In the genomic region with DNA sequence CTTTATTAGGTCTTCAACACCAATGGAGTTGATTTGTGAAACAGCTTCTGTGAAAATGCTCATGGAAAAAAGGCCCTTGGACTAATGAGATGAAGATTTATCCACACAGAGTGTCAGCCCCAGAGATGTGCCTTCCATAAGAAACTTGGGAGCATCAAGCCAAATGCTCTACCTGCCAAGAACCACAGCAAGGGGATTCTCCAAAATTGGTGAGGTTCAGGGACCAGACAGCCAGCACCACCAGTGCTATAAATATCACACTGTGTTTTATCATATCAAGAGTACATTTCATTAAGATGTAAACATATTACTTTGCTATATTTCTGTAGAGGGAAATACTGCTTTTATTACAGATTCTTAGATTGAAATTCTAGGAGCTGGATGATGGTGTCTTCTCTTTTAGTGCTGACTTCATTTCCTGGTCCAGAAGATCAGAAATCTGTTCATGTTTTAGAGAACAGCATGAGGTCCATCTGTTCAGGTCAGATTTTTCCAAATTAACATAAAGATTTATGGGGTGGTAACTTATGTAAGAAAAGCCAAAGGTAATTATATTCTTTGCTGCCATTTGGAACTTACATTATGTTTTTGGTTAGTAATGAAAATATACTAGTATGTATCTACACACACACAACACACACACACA, we compare ENCODE assay signal across 24 cellular contexts. TPM values are rescaled to one million over a fixed set of nuclear protein-coding genes. Genes with fewer than 3 reads are reported as not detected.
A peak's percentile ranks its signal among the peaks of the same experiment; 100 is the strongest.
DNase-seq lines count a peak whose midpoint lies in the region; ATAC-seq and TF ChIP-seq lines count a peak whose summit lies in the region.
"Had no signal": no experiment of that assay in that cellular context is flagged by ENCODE, and none has a peak within 500 bp of the region (broad histone marks: within the 10 kb centered on the region; RNA-seq: fewer than 3 reads in every experiment).

No MANE protein-coding gene starts in this region.

- H3K4me3 ChIP-seq in rectal smooth muscle tissue (ENCODE audit: low read length) (no peak overlapping the region), psoas muscle (no peak overlapping the region)
- H3K4me3 ChIP-seq: body of pancreas, colonic mucosa, heart left ventricle, left lung, suprapubic skin, uterus had no signal

- DNase-seq in NCI-H82 (lab: John Stamatoyannopoulos, UW) (peak; percentile 17), NCI-H82 treated with DMSO at 0.1 percent for 48 hours (lab: John Stamatoyannopoulos, UW; ENCODE audit: unreplicated experiment) (no peak), NCI-H2171 treated with DMSO at 0.1 percent for 48 hours (lab: John Stamatoyannopoulos, UW) (peak; percentile 89), cerebellum (ENCODE audit: low spot score) (peak; percentile 69), WTC11 (ENCODE audit: low spot score) (no peak), psoas muscle (no peak)
- DNase-seq: activated CD4-positive, alpha-beta T cell treated with anti-CD3 and anti-CD28 coated beads for 48 hours; activated naive CD8-positive, alpha-beta T cell treated with anti-CD3 and anti-CD28 coated beads for 36 hours; body of pancreas; colonic mucosa; COR-L47; endodermal cell; heart left ventricle; KG1; left lung; NCI-H2029 treated with DMSO at 0.1 percent for 48 hours; uterus had no signal

- POLR2A ChIA-PET in WTC11 (lab: Charles Lee), result no interaction called here

- peaks cover 21% of the 10 kb centered on the region for H3K4me1 Mint-ChIP-seq in WTC11
- H3K4me1 Mint-ChIP-seq: B cell had no signal

- H3K9me3 ChIP-seq in psoas muscle, result no peaks in the 10 kb centered on the region
- H3K9me3 ChIP-seq: body of pancreas, colonic mucosa, heart left ventricle, left lung, suprapubic skin, uterus had no signal

- intact Hi-C loops in psoas muscle (cut with DNase I), result no loop called here

- H3K27me3 ChIP-seq in rectal smooth muscle tissue (ENCODE audit: control insufficient read depth, insufficient read depth, low read length) (no peaks in the 10 kb centered on the region), psoas muscle (ENCODE audit: insufficient read depth in 3 of 3, low read length in 2 of 3) (no peaks in the 10 kb centered on the region)
- H3K27me3 ChIP-seq: body of pancreas, colonic mucosa, heart left ventricle, left lung, suprapubic skin, uterus had no signal

- peaks cover 17% of the 10 kb centered on the region for H3K4me1 ChIP-seq in rectal smooth muscle tissue (ENCODE audit: control insufficient read depth, insufficient read depth, low read length)
- peaks cover 29% of the 10 kb centered on the region for H3K4me1 ChIP-seq in psoas muscle
- H3K4me1 ChIP-seq: colonic mucosa, uterus had no signal

- H3K27me3 Mint-ChIP-seq in WTC11 (ENCODE audit: low read depth), result no peaks in the 10 kb centered on the region; the same call in 1 of the 2 replicates
- H3K27me3 Mint-ChIP-seq: B cell had no signal

- H3K36me3 ChIP-seq in rectal smooth muscle tissue (ENCODE audit: control insufficient read depth, insufficient read depth, low read length) (no peaks in the 10 kb centered on the region), psoas muscle (ENCODE audit: insufficient read depth in 1 of 2, low read depth in 1 of 2) (peaks cover 0 to 3% of the 10 kb centered on the region in 2 donors)
- H3K36me3 ChIP-seq: colonic mucosa, left lung, suprapubic skin, uterus had no signal

- no peak overlapping the region for H3K27ac Mint-ChIP-seq in WTC11
- H3K27ac Mint-ChIP-seq: activated naive CD8-positive, alpha-beta T cell treated with anti-CD3 and anti-CD28 coated beads for 36 hours; activated T-helper 2 cell treated with anti-CD3 and anti-CD28 coated beads, Interferon-gamma antibody, Interleukin-2, Interleukin-4, amounts not matched to agents 10 μg/mL and 5 μg/mL and 100 μg/mL, durations not matched to agents 14 hours and 24 hours and 36 hours; B cell; endodermal cell had no signal

- H3K4me3 Mint-ChIP-seq in WTC11, result no peak overlapping the region
- H3K4me3 Mint-ChIP-seq: activated naive CD8-positive, alpha-beta T cell treated with anti-CD3 and anti-CD28 coated beads for 36 hours; B cell; endodermal cell had no signal

- CTCF ChIA-PET in WTC11 (lab: Charles Lee), result no interaction called here

- ATAC-seq in GM18511 (IDR thresholded peaks at IDR 0.05; ENCODE audit: unreplicated experiment) (no peak), WTC11 (no peak), psoas muscle (no peak)
- ATAC-seq: body of pancreas, heart left ventricle, left lung had no signal

- H3K9ac ChIP-seq in rectal smooth muscle tissue (ENCODE audit: low read length), result no peak overlapping the region

- peaks cover 5% of the 10 kb centered on the region for H3K36me3 Mint-ChIP-seq in WTC11

- H3K27ac ChIP-seq in rectal smooth muscle tissue (ENCODE audit: low read depth, low read length), result peak overlapping the region; percentile 66
- no peak overlapping the region for H3K27ac ChIP-seq in psoas muscle
- H3K27ac ChIP-seq: 22Rv1, body of pancreas, colonic mucosa, RWPE1, suprapubic skin had no signal

- H3K9me3 Mint-ChIP-seq in WTC11, result peaks cover 6% of the 10 kb centered on the region
- H3K9me3 Mint-ChIP-seq: activated T-helper 2 cell treated with anti-CD3 and anti-CD28 coated beads, Interferon-gamma antibody, Interleukin-2, Interleukin-4, amounts not matched to agents 10 μg/mL and 5 μg/mL and 100 μg/mL, durations not matched to agents 14 hours and 24 hours and 36 hours; endodermal cell had no signal

- TF ChIP-seq CTCF in WTC11 (IDR thresholded peaks at IDR 0.05) (no peak), psoas muscle (IDR thresholded peaks at IDR 0.05) (no peak)

TF ChIP-seq in WTC11, 78 proteins besides CTCF, POLR2A, EP300 and RAD21 (continues in another document):
- TF ChIP-seq SP1 (CRISPR knock-in tag; conservative IDR thresholded peaks at IDR 0.05), result no peak
- TF ChIP-seq, protein P1, sequence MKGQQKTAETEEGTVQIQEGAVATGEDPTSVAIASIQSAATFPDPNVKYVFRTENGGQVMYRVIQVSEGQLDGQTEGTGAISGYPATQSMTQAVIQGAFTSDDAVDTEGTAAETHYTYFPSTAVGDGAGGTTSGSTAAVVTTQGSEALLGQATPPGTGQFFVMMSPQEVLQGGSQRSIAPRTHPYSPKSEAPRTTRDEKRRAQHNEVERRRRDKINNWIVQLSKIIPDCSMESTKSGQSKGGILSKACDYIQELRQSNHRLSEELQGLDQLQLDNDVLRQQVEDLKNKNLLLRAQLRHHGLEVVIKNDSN (CRISPR knock-in tag; IDR thresholded peaks at IDR 0.05), result no peak
- TF ChIP-seq, protein P2, sequence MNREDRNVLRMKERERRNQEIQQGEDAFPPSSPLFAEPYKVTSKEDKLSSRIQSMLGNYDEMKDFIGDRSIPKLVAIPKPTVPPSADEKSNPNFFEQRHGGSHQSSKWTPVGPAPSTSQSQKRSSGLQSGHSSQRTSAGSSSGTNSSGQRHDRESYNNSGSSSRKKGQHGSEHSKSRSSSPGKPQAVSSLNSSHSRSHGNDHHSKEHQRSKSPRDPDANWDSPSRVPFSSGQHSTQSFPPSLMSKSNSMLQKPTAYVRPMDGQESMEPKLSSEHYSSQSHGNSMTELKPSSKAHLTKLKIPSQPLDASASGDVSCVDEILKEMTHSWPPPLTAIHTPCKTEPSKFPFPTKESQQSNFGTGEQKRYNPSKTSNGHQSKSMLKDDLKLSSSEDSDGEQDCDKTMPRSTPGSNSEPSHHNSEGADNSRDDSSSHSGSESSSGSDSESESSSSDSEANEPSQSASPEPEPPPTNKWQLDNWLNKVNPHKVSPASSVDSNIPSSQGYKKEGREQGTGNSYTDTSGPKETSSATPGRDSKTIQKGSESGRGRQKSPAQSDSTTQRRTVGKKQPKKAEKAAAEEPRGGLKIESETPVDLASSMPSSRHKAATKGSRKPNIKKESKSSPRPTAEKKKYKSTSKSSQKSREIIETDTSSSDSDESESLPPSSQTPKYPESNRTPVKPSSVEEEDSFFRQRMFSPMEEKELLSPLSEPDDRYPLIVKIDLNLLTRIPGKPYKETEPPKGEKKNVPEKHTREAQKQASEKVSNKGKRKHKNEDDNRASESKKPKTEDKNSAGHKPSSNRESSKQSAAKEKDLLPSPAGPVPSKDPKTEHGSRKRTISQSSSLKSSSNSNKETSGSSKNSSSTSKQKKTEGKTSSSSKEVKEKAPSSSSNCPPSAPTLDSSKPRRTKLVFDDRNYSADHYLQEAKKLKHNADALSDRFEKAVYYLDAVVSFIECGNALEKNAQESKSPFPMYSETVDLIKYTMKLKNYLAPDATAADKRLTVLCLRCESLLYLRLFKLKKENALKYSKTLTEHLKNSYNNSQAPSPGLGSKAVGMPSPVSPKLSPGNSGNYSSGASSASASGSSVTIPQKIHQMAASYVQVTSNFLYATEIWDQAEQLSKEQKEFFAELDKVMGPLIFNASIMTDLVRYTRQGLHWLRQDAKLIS (CRISPR knock-in tag; IDR thresholded peaks at IDR 0.05; ENCODE audit: borderline replicate concordance), result no peak
- TF ChIP-seq KAT7 (CRISPR knock-in tag; IDR thresholded peaks at IDR 0.05; ENCODE audit: borderline replicate concordance), result no peak
- no peak for TF ChIP-seq ATF1 (CRISPR knock-in tag; IDR thresholded peaks at IDR 0.05)
- no peak for TF ChIP-seq NFATC4 (CRISPR knock-in tag; IDR thresholded peaks at IDR 0.05)
- TF ChIP-seq, protein P3, sequence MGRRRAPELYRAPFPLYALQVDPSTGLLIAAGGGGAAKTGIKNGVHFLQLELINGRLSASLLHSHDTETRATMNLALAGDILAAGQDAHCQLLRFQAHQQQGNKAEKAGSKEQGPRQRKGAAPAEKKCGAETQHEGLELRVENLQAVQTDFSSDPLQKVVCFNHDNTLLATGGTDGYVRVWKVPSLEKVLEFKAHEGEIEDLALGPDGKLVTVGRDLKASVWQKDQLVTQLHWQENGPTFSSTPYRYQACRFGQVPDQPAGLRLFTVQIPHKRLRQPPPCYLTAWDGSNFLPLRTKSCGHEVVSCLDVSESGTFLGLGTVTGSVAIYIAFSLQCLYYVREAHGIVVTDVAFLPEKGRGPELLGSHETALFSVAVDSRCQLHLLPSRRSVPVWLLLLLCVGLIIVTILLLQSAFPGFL (CRISPR knock-in tag; IDR thresholded peaks at IDR 0.05; ENCODE audit: borderline replicate concordance), result no peak
- TF ChIP-seq SOX15 (CRISPR knock-in tag; IDR thresholded peaks at IDR 0.05), result no peak
- TF ChIP-seq ELF4 (CRISPR knock-in tag; IDR thresholded peaks at IDR 0.05; ENCODE audit: low read depth), result no peak
- no peak for TF ChIP-seq GRHL2 (CRISPR knock-in tag; IDR thresholded peaks at IDR 0.05; ENCODE audit: insufficient replicate concordance, severe bottlenecking)

RNA-seq across cellular contexts. Expression of a gene that starts 17.7 kb away (rescaled TPM):
- 23.9 TPM for total RNA-seq in cerebellum
- 3.3 to 3.6 TPM (median 3.6 TPM) in 3 replicates for total RNA-seq in WTC11 (2021)
- total RNA-seq in psoas muscle, result 1 to 10 TPM in 3 of 4 donors, under 1 TPM in 1; 0.69 to 2.5 (median 1.8) TPM
- 1 to 10 TPM in 2 of 3 donors, under 1 TPM in 1; 0.90 to 1.9 (median 1.2) TPM for polyA plus RNA-seq in psoas muscle

RNA-seq across cellular contexts. Expression of a gene that starts 25.4 kb away (rescaled TPM):
- 32.0 TPM for total RNA-seq in cerebellum
- 24.4 to 31.6 TPM (median 28.9 TPM) in 3 replicates for total RNA-seq in WTC11 (2021)
- total RNA-seq in psoas muscle, result 10 to 100 TPM; 25.4 to 33.4 (median 30.7) TPM
- polyA plus RNA-seq in psoas muscle, result 10 to 100 TPM; 16.2 to 25.0 (median 18.0) TPM

Comparison
In these comparisons a context has a peak if more than half of its experiments do, and no peak if none do; other contexts are left out.
1. DNase-seq: peak in NCI-H82 (single experiment), NCI-H2171 treated with DMSO at 0.1 percent for 48 hours (single experiment) and cerebellum (single experiment); none in NCI-H82 treated with DMSO at 0.1 percent for 48 hours (single experiment), WTC11 (single experiment) and psoas muscle (0 of 2).